ENCODE assay signal across 23 cellular contexts in the genomic region with DNA sequence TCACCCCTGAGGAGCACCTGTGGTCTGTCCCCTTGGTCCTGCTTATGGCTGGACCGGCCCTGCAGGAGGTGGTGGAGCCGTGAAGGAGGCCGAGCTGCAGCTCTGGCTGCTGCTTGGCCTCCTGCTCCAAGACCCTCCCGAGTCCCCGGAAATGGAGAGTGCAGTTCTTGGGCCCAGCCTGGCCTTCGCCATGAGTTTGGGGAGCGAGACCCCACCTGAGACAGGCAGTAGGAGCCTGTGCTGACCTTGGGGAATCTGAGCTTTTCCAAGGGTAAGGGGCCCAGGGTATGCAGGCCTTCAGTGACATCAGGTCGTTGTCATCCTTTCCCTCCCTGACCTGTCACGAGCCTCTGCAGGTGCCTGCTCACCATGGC. TPM values are rescaled to one million over a fixed set of nuclear protein-coding genes. Genes with fewer than 3 reads are reported as not detected.
A peak's percentile ranks its signal among the peaks of the same experiment; 100 is the strongest.
DNase-seq lines count a peak whose midpoint lies in the region; ATAC-seq, FAIRE-seq and TF ChIP-seq lines count a peak whose summit lies in the region.
"Had no signal": no experiment of that assay in that cellular context is flagged by ENCODE, and none has a peak within 500 bp of the region (broad histone marks: within the 10 kb centered on the region; RNA-seq: fewer than 3 reads in every experiment).

No MANE protein-coding gene starts in this region.

- intact Hi-C loops in natural killer cell (cut with micrococcal nuclease): no loop called here
- intact Hi-C loops in K562 (cut with micrococcal nuclease): no loop called here
- intact Hi-C loops in sciatic nerve (cut with DNase I): no loop called here

- CTCF ChIA-PET in K562 (lab: Yijun Ruan, JAX; ENCODE audit: low intra/inter-chr PET ratio): interaction anchor here (0.5 kb wide), 1 partner anchor 24 kb away, joined by 5 read pairs; no protein-coding TSS in a partner anchor

- no peaks in the 10 kb centered on the region for H3K4me1 Mint-ChIP-seq in natural killer cell treated with Interleukin-12 subunit alpha and Interleukin-12 subunit beta and Interleukin-15 and Interleukin-18, amount 100 ng/mL, for 72 hours (ENCODE audit: low read depth in 2 of 2)
- no peaks in the 10 kb centered on the region for H3K4me1 Mint-ChIP-seq in natural killer cell
- H3K4me1 Mint-ChIP-seq: B cell had no signal

- H3K27ac Mint-ChIP-seq in natural killer cell treated with Interleukin-12 subunit alpha and Interleukin-12 subunit beta and Interleukin-15 and Interleukin-18, amount 100 ng/mL, for 72 hours: no peak overlapping the region
- no peak overlapping the region for H3K27ac Mint-ChIP-seq in natural killer cell
- H3K27ac Mint-ChIP-seq: B cell; CD4-positive, alpha-beta T cell; CD8-positive, alpha-beta T cell had no signal

- H3K27ac ChIP-seq in K562 (ENCODE audit: extremely low read depth, low read depth, low read length): no peak overlapping the region
- H3K27ac ChIP-seq: 22Rv1; A549; BLaER1 treated with 17β-estradiol and CSF1 and Interleukin-3, amounts not matched to agents 10 nM and 100 nM; C4-2B had no signal

- TF ChIP-seq RAD21 in K562 (CRISPR knock-in tag; conservative IDR thresholded peaks at IDR 0.05 in 1 of 2, IDR thresholded peaks at IDR 0.05 in 1 of 2): no peak

- no peak for TF ChIP-seq POLR2A in K562 (conservative IDR thresholded peaks at IDR 0.05)

- TF ChIP-seq EP300 in K562 (IDR thresholded peaks at IDR 0.05; ENCODE audit: low read length): no peak

- H2AFZ ChIP-seq in K562 (ENCODE audit: low read depth, low read length): no peak overlapping the region

- no peaks in the 10 kb centered on the region for H3K27me3 Mint-ChIP-seq in natural killer cell treated with Interleukin-12 subunit alpha and Interleukin-12 subunit beta and Interleukin-15 and Interleukin-18, amount 100 ng/mL, for 72 hours
- no peaks in the 10 kb centered on the region for H3K27me3 Mint-ChIP-seq in natural killer cell (ENCODE audit: low read depth in 2 of 2)
- H3K27me3 Mint-ChIP-seq: B cell; CD4-positive, alpha-beta T cell had no signal

- no peaks in the 10 kb centered on the region for H3K79me2 ChIP-seq in K562 (ENCODE audit: control insufficient read depth, insufficient read depth, low read length)

- POLR2A ChIA-PET in K562 (lab: Yijun Ruan, JAX): interaction anchor here (0.5 to 2.2 kb wide), 4 partner anchors 9 to 79 kb away, joined by 3 to 6 read pairs (median 3); no protein-coding TSS in a partner anchor

- in situ Hi-C loops in K562 (cut with MboI): no loop called here

- no peak overlapping the region for H3K4me3 ChIP-seq in K562
- H3K4me3 ChIP-seq: A549; BLaER1 treated with 17β-estradiol and CSF1 and Interleukin-3, amounts not matched to agents 10 nM and 100 nM had no signal

- no peak for TF ChIP-seq CTCF in natural killer cell (IDR thresholded peaks at IDR 0.05)
- no peak for TF ChIP-seq CTCF in K562 (IDR thresholded peaks at IDR 0.05 in 2 of 3, conservative IDR thresholded peaks at IDR 0.05 in 1 of 3; ENCODE audit: insufficient read depth in 2 of 3, low read depth in 1 of 3, low read length in 3 of 3)

- no peak overlapping the region for H3K4me3 Mint-ChIP-seq in natural killer cell treated with Interleukin-12 subunit alpha and Interleukin-12 subunit beta and Interleukin-15 and Interleukin-18, amount 100 ng/mL, for 72 hours
- H3K4me3 Mint-ChIP-seq in natural killer cell: no peak overlapping the region
- H3K4me3 Mint-ChIP-seq: B cell; CD4-positive, alpha-beta T cell; CD8-positive, alpha-beta T cell had no signal

- WGBS in K562 (ENCODE audit: insufficient coverage, low coverage, missing lambda C conversion rate): 93% methylated on average over 9 of the region's 9 CpGs

- no peaks in the 10 kb centered on the region for H3K9me3 ChIP-seq in K562 (replicated peaks; ENCODE audit: control insufficient read depth, insufficient read depth, low read depth, low read length)
- H3K9me3 ChIP-seq: A549; BLaER1 treated with 17β-estradiol and CSF1 and Interleukin-3, amounts not matched to agents 10 nM and 100 nM; Caco-2 had no signal

- DNase-seq in natural killer cell treated with Interleukin-12 subunit alpha and Interleukin-12 subunit beta and Interleukin-15 and Interleukin-18, amount 100 ng/mL, for 72 hours (ENCODE audit: low spot score): peak; percentile 25
- no peak for DNase-seq in natural killer cell
- DNase-seq in K562 (ENCODE audit: extremely low read depth in 1 of 4, low spot score in 3 of 4): no peak
- no peak for DNase-seq in sciatic nerve (ENCODE audit: low spot score)
- no peak for DNase-seq in stimulated activated CD4-positive, alpha-beta T cell treated with anti-CD3 and anti-CD28 coated beads, Interleukin-1b, Interleukin-23, amount 100 ng/mL, for 48 hours
- DNase-seq in amniotic stem cell (lab: John Stamatoyannopoulos, UW): no peak
- DNase-seq: AML-193; Caco-2; Calu3; CD4-positive, alpha-beta T cell; CD8-positive, alpha-beta T cell; DMS79 treated with DMSO at 0.1 percent for 48 hours; GF-D8 had no signal

- BruUV-seq in K562 (replicated peaks; lab: Mats Ljungman, UMichigan): no TSS peak

- peaks cover 3% of the 10 kb centered on the region for H3K9me1 ChIP-seq in K562 (ENCODE audit: control insufficient read depth, insufficient read depth, low read length)

- peaks cover 0 to 13% of the 10 kb centered on the region in 2 experiments; a peak in 1 of 5 replicates for H3K4me1 ChIP-seq in K562 (replicated peaks in 1 of 2; ENCODE audit: control insufficient read depth in 2 of 2, insufficient read depth in 2 of 2, low read length in 2 of 2)
- H3K4me1 ChIP-seq: A549, Caco-2 had no signal

- H3K36me3 ChIP-seq in K562 (ENCODE audit: control insufficient read depth, insufficient read depth, low read length): peaks cover 92% of the 10 kb centered on the region; the same call in 2 of the 3 replicates

- H3K27me3 ChIP-seq in K562 (ENCODE audit: control insufficient read depth in 2 of 2, insufficient read depth in 2 of 2, low read length in 2 of 2): no peaks in the 10 kb centered on the region
- H3K27me3 ChIP-seq: BLaER1 treated with 17β-estradiol and CSF1 and Interleukin-3, amounts not matched to agents 10 nM and 100 nM had no signal

- H3K9me3 Mint-ChIP-seq in natural killer cell treated with Interleukin-12 subunit alpha and Interleukin-12 subunit beta and Interleukin-15 and Interleukin-18, amount 100 ng/mL, for 72 hours: no peaks in the 10 kb centered on the region
- H3K9me3 Mint-ChIP-seq in natural killer cell: no peaks in the 10 kb centered on the region
- H3K9me3 Mint-ChIP-seq: CD4-positive, alpha-beta T cell; CD8-positive, alpha-beta T cell had no signal

- FAIRE-seq in K562 (lab: Jason Lieb, UNC): no peak
- FAIRE-seq: A549, D721Med, G401.6, GM12891, GM19239 had no signal

- H3K36me3 Mint-ChIP-seq in natural killer cell treated with Interleukin-12 subunit alpha and Interleukin-12 subunit beta and Interleukin-15 and Interleukin-18, amount 100 ng/mL, for 72 hours: no peaks in the 10 kb centered on the region
- no peaks in the 10 kb centered on the region for H3K36me3 Mint-ChIP-seq in natural killer cell

- ATAC-seq in natural killer cell treated with Interleukin-12 subunit alpha and Interleukin-12 subunit beta and Interleukin-15 and Interleukin-18, amount 100 ng/mL, for 72 hours: no peak
- ATAC-seq in natural killer cell (no peak), K562 (no peak), sciatic nerve (peak; percentile 16), GM19452 (IDR thresholded peaks at IDR 0.05; ENCODE audit: unreplicated experiment) (no peak)
- ATAC-seq: A549; CD8-positive, alpha-beta T cell had no signal

- peaks cover 3% of the 10 kb centered on the region; the same call in 1 of the 2 replicates for H4K20me1 ChIP-seq in K562 (replicated peaks; ENCODE audit: control insufficient read depth, insufficient read depth, low read length)

- no peak overlapping the region for H3K4me2 ChIP-seq in K562 (ENCODE audit: insufficient read depth, low read length)
- H3K4me2 ChIP-seq: A549; BLaER1 treated with 17β-estradiol and CSF1 and Interleukin-3, amounts not matched to agents 10 nM and 100 nM had no signal

- H3K9ac ChIP-seq in K562 (ENCODE audit: insufficient read depth in 1 of 2, low read depth in 2 of 2, low read length in 2 of 2): peak overlapping the region in 1 of 2 experiments; percentile 24; a peak in 1 of 4 replicates
- H3K9ac ChIP-seq: BLaER1 treated with 17β-estradiol and CSF1 and Interleukin-3, amounts not matched to agents 10 nM and 100 nM had no signal

RNA-seq across cellular contexts. Expression of gene TMEM201, which starts 14.1 kb away (rescaled TPM):
- total RNA-seq in natural killer cell treated with Interleukin-12 subunit alpha and Interleukin-12 subunit beta and Interleukin-15 and Interleukin-18, amount 100 ng/mL, for 72 hours: 10 to 100 TPM; 16.5 to 51.0 TPM
- 10 to 100 TPM in 1 of 3 donors, 1 to 10 TPM in 2; 7.3 to 10.2 (median 8.8) TPM for total RNA-seq in natural killer cell
- total RNA-seq in K562 (2011; cell fraction: chromatin; rRNA removed; ENCODE audit: low replicate concordance): 31.6 and 91.3 TPM in 2 replicates
- total RNA-seq in K562 (2011; cell fraction: nucleolus; rRNA removed): 68.6 and 78.7 TPM in 2 replicates
- total RNA-seq in K562 (2011; cell fraction: nucleoplasm; rRNA removed): 48.5 and 50.3 TPM in 2 replicates
- total RNA-seq in K562 (2014; rRNA removed): 9.0 and 16.5 TPM in 2 replicates
- 1.9 and 3.0 TPM in 2 replicates for total RNA-seq in K562 (2014; rRNA removed; fragmentation: Illumina TruSeq; extraction: Trizol)
- total RNA-seq in K562 (2015; rRNA removed; fragmentation: Illumina TruSeq; extraction: Trizol): 7.4 and 9.0 TPM in 2 replicates
- total RNA-seq in K562 (2021): 48.8 and 51.3 TPM in 2 replicates
- 2.3 and 3.9 TPM in 2 replicates for polyA plus RNA-seq in K562 (2011; rRNA removed)
- polyA plus RNA-seq in K562 (2011; cell fraction: cytosol; rRNA removed): 3.0 and 6.9 TPM in 2 replicates
- polyA plus RNA-seq in K562 (2011; cell fraction: nucleus; rRNA removed): 15.1 and 27.9 TPM in 2 replicates
- 18.3 and 22.2 TPM in 2 replicates for polyA plus RNA-seq in K562 (2012)
- polyA plus RNA-seq in K562 (2014; fragmentation: Illumina TruSeq; extraction: Trizol): 10.3 and 24.1 TPM in 2 replicates
- under 1 TPM; 0.42 to 0.46 TPM for polyA plus RNA-seq in K562 (2014; fragmentation: Nextera tagmentation; extraction: Ambion mirVana)
- polyA plus RNA-seq in K562 (2014; rRNA removed): 14.7 and 15.4 TPM in 2 replicates
- polyA minus RNA-seq in K562 (2011; rRNA and poly(A)+ RNA removed): 2.8 and 4.0 TPM in 2 replicates
- polyA minus RNA-seq in K562 (2011; cell fraction: cytosol; rRNA and poly(A)+ RNA removed): 15.2 and 18.0 TPM in 2 replicates
- 19.2 and 21.4 TPM in 2 replicates for polyA minus RNA-seq in K562 (2011; cell fraction: nucleus; rRNA and poly(A)+ RNA removed)
- 13.1 TPM for total RNA-seq in sciatic nerve

RNA-seq across cellular contexts. Expression of gene PIK3CD, which starts 48.8 kb away (rescaled TPM):
- total RNA-seq in natural killer cell treated with Interleukin-12 subunit alpha and Interleukin-12 subunit beta and Interleukin-15 and Interleukin-18, amount 100 ng/mL, for 72 hours: 100 to 1,000 TPM; 273 to 444 TPM
- total RNA-seq in natural killer cell (100 to 1,000 TPM; 171 to 240 (median 198) TPM), K562 (2014; rRNA removed) (7.4 and 15.2 TPM in 2 replicates), K562 (2014; rRNA removed; fragmentation: Illumina TruSeq; extraction: Trizol) (4.4 and 5.1 TPM in 2 replicates), K562 (2015; rRNA removed; fragmentation: Illumina TruSeq; extraction: Trizol) (7.2 and 8.2 TPM in 2 replicates), K562 (2021) (19.5 and 20.8 TPM in 2 replicates), sciatic nerve (17.9 TPM)
- total RNA-seq in K562 (2011; cell fraction: chromatin; rRNA removed; ENCODE audit: low replicate concordance): 17.5 and 44.3 TPM in 2 replicates
- 32.4 and 33.3 TPM in 2 replicates for total RNA-seq in K562 (2011; cell fraction: nucleolus; rRNA removed)
- total RNA-seq in K562 (2011; cell fraction: nucleoplasm; rRNA removed): 16.6 and 20.1 TPM in 2 replicates
- polyA plus RNA-seq in K562 (2011; rRNA removed) (5.6 and 14.8 TPM in 2 replicates), K562 (2014; fragmentation: Illumina TruSeq; extraction: Trizol) (9.5 and 12.5 TPM in 2 replicates), K562 (2014; fragmentation: Nextera tagmentation; extraction: Ambion mirVana) (1 to 10 TPM; 1.8 to 2.0 TPM), K562 (2014; rRNA removed) (10.8 and 11.1 TPM in 2 replicates)
- polyA plus RNA-seq in K562 (2011; cell fraction: cytosol; rRNA removed): 8.3 and 11.4 TPM in 2 replicates
- polyA plus RNA-seq in K562 (2011; cell fraction: nucleus; rRNA removed): 24.4 and 38.0 TPM in 2 replicates
- 11.3 and 21.5 TPM in 2 replicates for polyA plus RNA-seq in K562 (2012)
- polyA minus RNA-seq in K562 (2011; rRNA and poly(A)+ RNA removed): 5.2 and 8.9 TPM in 2 replicates
- polyA minus RNA-seq in K562 (2011; cell fraction: cytosol; rRNA and poly(A)+ RNA removed): 7.1 and 15.0 TPM in 2 replicates
- 12.5 and 24.8 TPM in 2 replicates for polyA minus RNA-seq in K562 (2011; cell fraction: nucleus; rRNA and poly(A)+ RNA removed)
